26 cellular contexts compared by ENCODE assay signal in the genomic region with DNA sequence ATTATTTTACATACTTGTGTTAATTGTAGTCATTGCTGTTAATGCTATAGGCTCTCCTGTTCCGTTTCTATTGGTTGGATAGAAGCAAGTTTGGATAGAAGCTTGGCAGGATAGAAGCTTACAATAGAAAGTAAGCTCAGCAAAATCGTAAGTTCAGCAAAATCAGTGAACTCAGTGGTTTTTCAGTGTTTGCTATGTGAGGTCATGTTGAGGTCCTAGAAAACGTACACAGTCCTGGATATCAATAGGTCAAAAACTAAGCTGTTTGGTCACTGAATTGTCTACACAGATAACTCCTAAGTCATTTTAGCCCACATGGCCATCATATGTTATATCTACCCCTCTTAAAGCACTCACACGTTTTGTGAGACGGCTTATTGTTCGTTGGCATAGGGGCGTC.
"Had no signal": no experiment of that assay in that cellular context is flagged by ENCODE, and none has a peak within 500 bp of the region (broad histone marks: within the 10 kb centered on the region; RNA-seq: fewer than 3 reads in every experiment).

No MANE protein-coding gene starts in this region.

- H3K36me3 ChIP-seq: adrenal gland, SJCRH30 had no signal

- H3K9me3 ChIP-seq: adrenal gland, SJCRH30 had no signal

- H3K27me3 Mint-ChIP-seq: activated CD4-positive, alpha-beta T cell treated with anti-CD3 and anti-CD28 coated beads, Interleukin-2, amount 10 ng/mL, durations not matched to agents 7 days and 5 days; activated T-cell treated with anti-CD3 and anti-CD28 coated beads, Interleukin-2, amount 50 U/mL, for 24 hours; brain had no signal

- H3K27me3 ChIP-seq: adrenal gland, SJCRH30 had no signal

- H3K4me3 Mint-ChIP-seq: activated CD4-positive, alpha-beta T cell treated with anti-CD3 and anti-CD28 coated beads, Interleukin-2, amount 10 ng/mL, durations not matched to agents 7 days and 5 days; activated CD8-positive, alpha-beta T cell treated with anti-CD3 and anti-CD28 coated beads, Interleukin-2, amount 10 ng/mL, durations not matched to agents 7 days and 5 days; activated naive CD4-positive, alpha-beta T cell treated with anti-CD3 and anti-CD28 coated beads for 36 hours; activated T-cell treated with anti-CD3 and anti-CD28 coated beads, Interleukin-2, amount 50 U/mL, for 24 hours; brain had no signal

- H3K9ac ChIP-seq: KMS-11 had no signal

- H3K27ac Mint-ChIP-seq: activated CD4-positive, alpha-beta T cell treated with anti-CD3 and anti-CD28 coated beads, Interleukin-2, amount 10 ng/mL, durations not matched to agents 7 days and 5 days; activated CD8-positive, alpha-beta T cell treated with anti-CD3 and anti-CD28 coated beads, Interleukin-2, amount 10 ng/mL, durations not matched to agents 7 days and 5 days; activated naive CD4-positive, alpha-beta T cell treated with anti-CD3 and anti-CD28 coated beads for 36 hours; activated naive CD4-positive, alpha-beta T cell treated with anti-CD3 and anti-CD28 coated beads, Interleukin-2, amount 50 U/mL, for 72 hours; activated T-cell treated with anti-CD3 and anti-CD28 coated beads, Interleukin-2, amount 50 U/mL, for 24 hours; activated T-helper 2 cell treated with anti-CD3 and anti-CD28 coated beads, Interferon-gamma antibody, Interleukin-2, Interleukin-4, amounts not matched to agents 10 μg/mL and 5 μg/mL and 100 μg/mL, durations not matched to agents 14 hours and 24 hours and 36 hours; brain had no signal

- ATAC-seq: activated CD8-positive, alpha-beta T cell treated with anti-CD3 and anti-CD28 coated beads, Interleukin-2, amount 10 ng/mL, durations not matched to agents 7 days and 5 days; activated naive CD4-positive, alpha-beta T cell treated with anti-CD3 and anti-CD28 coated beads, Interleukin-2, amount 50 U/mL, for 72 hours had no signal

- H3K36me3 Mint-ChIP-seq: brain had no signal

- H3K27ac ChIP-seq: adrenal gland, KMS-11, SJCRH30, SK-N-MC had no signal

- DNase-seq: activated CD4-positive, alpha-beta T cell treated with anti-CD3 and anti-CD28 coated beads, Interleukin-2, amount 10 ng/mL, durations not matched to agents 7 days and 5 days; activated CD4-positive, alpha-beta T cell treated with anti-CD3 and anti-CD28 coated beads, Interleukin-2, amount 50 U/mL, for 48 hours; activated CD8-positive, alpha-beta T cell treated with anti-CD3 and anti-CD28 coated beads, Interleukin-2, amount 10 ng/mL, durations not matched to agents 7 days and 5 days; activated gamma-delta T cell; activated naive CD4-positive, alpha-beta T cell treated with anti-CD3 and anti-CD28 coated beads for 36 hours; activated T-cell treated with anti-CD3 and anti-CD28 coated beads, Interleukin-2, amount 50 U/mL, for 24 hours; adrenal gland; caudate nucleus; cerebellar nuclear complex; MM.1S; MV-4-11; NCI-H1092; NCI-H1436 treated with DMSO at 0.1 percent for 48 hours; NCI-H1694 treated with DMSO at 0.1 percent for 48 hours; NCI-H2029; NCI-H345; NCI-H526; NCI-H748 treated with DMSO at 0.1 percent for 48 hours; SHP77; SJCRH30; T1000 had no signal

- H3K4me2 ChIP-seq: KMS-11 had no signal

- H3K4me1 Mint-ChIP-seq: activated CD4-positive, alpha-beta T cell treated with anti-CD3 and anti-CD28 coated beads, Interleukin-2, amount 10 ng/mL, durations not matched to agents 7 days and 5 days had no signal

- H3K9me3 Mint-ChIP-seq: activated T-cell treated with anti-CD3 and anti-CD28 coated beads, Interleukin-2, amount 50 U/mL, for 24 hours; activated T-helper 2 cell treated with anti-CD3 and anti-CD28 coated beads, Interferon-gamma antibody, Interleukin-2, Interleukin-4, amounts not matched to agents 10 μg/mL and 5 μg/mL and 100 μg/mL, durations not matched to agents 14 hours and 24 hours and 36 hours had no signal

- H3K4me3 ChIP-seq: adrenal gland, SJCRH30, SK-N-MC had no signal

- H3K4me1 ChIP-seq: adrenal gland, SJCRH30 had no signal
